ENCODE assay signal across 22 cellular contexts in genomic region chr1:7043729-7044470, GRCh38.
DNase-seq lines count a peak whose midpoint lies in the region; ATAC-seq, FAIRE-seq and TF ChIP-seq lines count a peak whose summit lies in the region.
"Had no signal": no experiment of that assay in that cellular context is flagged by ENCODE, and none has a peak within 500 bp of the region (broad histone marks: within the 10 kb centered on the region; RNA-seq: fewer than 3 reads in every experiment).

No MANE protein-coding gene starts in this region.

- TF ChIP-seq CTCF in H9 (conservative IDR thresholded peaks at IDR 0.05) (no peak), endodermal cell (conservative IDR thresholded peaks at IDR 0.05) (no peak)

- no peak overlapping the region for H3K18ac ChIP-seq in H9 (ENCODE audit: insufficient read length, low read depth, low read length)
- H3K18ac ChIP-seq in mesendoderm (ENCODE audit: low read length) = no peak overlapping the region

- H3K4me3 ChIP-seq in endodermal cell (ENCODE audit: low read length) (no peak overlapping the region), mesendoderm (ENCODE audit: low read length) (no peak overlapping the region)

- H3K56ac ChIP-seq in H9 (ENCODE audit: insufficient read length, low read depth, low read length) (no peak overlapping the region), mesendoderm (ENCODE audit: low read length) (no peak overlapping the region)

- no peak overlapping the region for H4K91ac ChIP-seq in H9 (ENCODE audit: insufficient read length, low read depth, low read length)

- H2AFZ ChIP-seq in H9 (ENCODE audit: low read length) = no peak overlapping the region

- H3K9me3 Mint-ChIP-seq in H9 (peaks cover 0 to 3% of the 10 kb centered on the region in 2 experiments; a peak in 2 of 5 replicates), endodermal cell (no peaks in the 10 kb centered on the region)

- H3T11ph ChIP-seq in H9 (ENCODE audit: low read length) = no peak overlapping the region

- TF ChIP-seq POLR2A in GM12892 (IDR thresholded peaks at IDR 0.05; ENCODE audit: low read depth, low read length) = no peak

- H3K27ac ChIP-seq in H9 (ENCODE audit: insufficient read length, low read depth, low read length) (no peak overlapping the region), endodermal cell (ENCODE audit: low read depth, low read length) (no peak overlapping the region), mesendoderm (ENCODE audit: low read depth, low read length) (no peak overlapping the region)

- peak; percentile 65 for DNase-seq in ELF-1 (ENCODE audit: low read depth, low spot score)
- DNase-seq in H9 = peak; percentile 39
- DNase-seq in endodermal cell = peak; percentile 64
- peak; percentile 22 for DNase-seq in mesendoderm
- DNase-seq in GM12892 (ENCODE audit: insufficient read length) = no peak
- DNase-seq in stimulated activated CD4-positive, alpha-beta T cell treated with anti-CD3 and anti-CD28 coated beads, Interleukin-12 subunit alpha, Interleukin-12 subunit beta, amount 100 ng/mL, for 4 hours = no peak
- DNase-seq: C1 segment of cervical spinal cord; CD4-positive, alpha-beta memory T cell; COR-L47; EL; GF-D8; HCEC 1CT; NCI-H1092 treated with DMSO at 0.1 percent for 48 hours; NCI-H1436; NCI-H187; NCI-H2081 treated with DMSO at 0.1 percent for 48 hours; NCI-H774 had no signal

- H2BK12ac ChIP-seq in H9 (ENCODE audit: insufficient read length, low read depth, low read length) = no peak overlapping the region

- H4K5ac ChIP-seq in H9 (ENCODE audit: insufficient read length, low read depth, low read length) (no peak overlapping the region), mesendoderm (ENCODE audit: low read length) (no peak overlapping the region)

- H3K27me3 ChIP-seq in H9 (ENCODE audit: insufficient read depth, low read length) (no peaks in the 10 kb centered on the region), endodermal cell (ENCODE audit: control insufficient read depth, insufficient read depth, low read length, poor library complexity, severe bottlenecking) (no peaks in the 10 kb centered on the region), mesendoderm (ENCODE audit: insufficient read depth, low read length, poor library complexity) (no peaks in the 10 kb centered on the region)

- no peaks in the 10 kb centered on the region for H3K23me2 ChIP-seq in H9 (ENCODE audit: insufficient read length, low read depth, low read length, poor library complexity, severe bottlenecking)

- no peak overlapping the region for H2BK20ac ChIP-seq in H9 (ENCODE audit: low read depth, low read length, poor library complexity, severe bottlenecking)

- H2BK5ac ChIP-seq in H9 (ENCODE audit: insufficient read length, low read length) = no peak overlapping the region
- no peak overlapping the region for H2BK5ac ChIP-seq in mesendoderm (ENCODE audit: low read length)

- H3K36me3 ChIP-seq in endodermal cell (ENCODE audit: control insufficient read depth, insufficient read depth, low read length) (no peaks in the 10 kb centered on the region), mesendoderm (ENCODE audit: control insufficient read depth, insufficient read depth, low read length) (no peaks in the 10 kb centered on the region)

- no peak overlapping the region for H2BK15ac ChIP-seq in H9 (ENCODE audit: low read depth, low read length)
- H2BK15ac ChIP-seq in mesendoderm (replicated peaks; ENCODE audit: low read depth) = no peak overlapping the region

- H3K27ac Mint-ChIP-seq in H9 = no peak overlapping the region; a peak in 1 of 7 replicates
- no peak overlapping the region for H3K27ac Mint-ChIP-seq in endodermal cell
- H3K27ac Mint-ChIP-seq: CD4-positive, alpha-beta memory T cell had no signal

- H3K27me3 Mint-ChIP-seq in H9 (ENCODE audit: low read depth) (peaks cover 3% of the 10 kb centered on the region; the same call in 1 of the 2 replicates), endodermal cell (ENCODE audit: insufficient read depth) (no peaks in the 10 kb centered on the region)

- H2BK120ac ChIP-seq in H9 (ENCODE audit: low read depth, low read length, poor library complexity, severe bottlenecking) (no peak overlapping the region), mesendoderm (ENCODE audit: low read depth, low read length) (no peak overlapping the region)

- FAIRE-seq in GM12892 (lab: Jason Lieb, UNC) = no peak
- FAIRE-seq: GM19239, RCC 7860 had no signal

- H3K9ac ChIP-seq in H9 (ENCODE audit: extremely low read depth, insufficient read length, low read length) (no peak overlapping the region), endodermal cell (ENCODE audit: extremely low read depth, low read length, poor library complexity, severe bottlenecking) (no peak overlapping the region), mesendoderm (ENCODE audit: low read length) (no peak overlapping the region)

- no peaks in the 10 kb centered on the region for H3K79me1 ChIP-seq in H9 (ENCODE audit: insufficient read depth, low read depth, low read length, poor library complexity, severe bottlenecking)
- H3K79me1 ChIP-seq in mesendoderm (ENCODE audit: low read length) = no peaks in the 10 kb centered on the region

- no peak overlapping the region for H3K4ac ChIP-seq in H9 (ENCODE audit: low read depth, low read length)
- H3K4ac ChIP-seq in mesendoderm (ENCODE audit: low read depth, low read length) = no peak overlapping the region

- H3K4me2 ChIP-seq in H9 (ENCODE audit: insufficient read depth, insufficient read length, low read length) (no peak overlapping the region), mesendoderm (ENCODE audit: low read length) (no peak overlapping the region)

- H3K4me1 Mint-ChIP-seq in H9 (peaks cover 23 to 40% of the 10 kb centered on the region in 2 experiments), endodermal cell (peaks cover 3% of the 10 kb centered on the region)
- H3K4me1 Mint-ChIP-seq: CD4-positive, alpha-beta memory T cell had no signal

- no peaks in the 10 kb centered on the region for H4K20me1 ChIP-seq in H9 (ENCODE audit: control insufficient read depth, insufficient read depth, insufficient read length)

- no peak overlapping the region; the same call in 1 of the 2 replicates for H3K14ac ChIP-seq in H9 (ENCODE audit: insufficient read depth, low read length)

- H2AK5ac ChIP-seq in H9 (ENCODE audit: insufficient read length, low read length) = no peak overlapping the region
- H2AK5ac ChIP-seq in mesendoderm (ENCODE audit: low read length) = no peak overlapping the region

- H3K36me3 Mint-ChIP-seq in H9 (ENCODE audit: insufficient read depth in 1 of 3, low read depth in 3 of 3) (no peaks in the 10 kb centered on the region), endodermal cell (ENCODE audit: low read depth) (no peaks in the 10 kb centered on the region)
- H3K36me3 Mint-ChIP-seq: CD4-positive, alpha-beta memory T cell had no signal

- H4K8ac ChIP-seq in H9 (replicated peaks; ENCODE audit: insufficient read length, low read depth, low read length) (no peak overlapping the region), mesendoderm (ENCODE audit: low read depth, low read length) (no peak overlapping the region)

- no peak overlapping the region for H3K4me3 Mint-ChIP-seq in H9
- H3K4me3 Mint-ChIP-seq in endodermal cell = no peak overlapping the region
- H3K4me3 Mint-ChIP-seq: CD4-positive, alpha-beta memory T cell had no signal

- no CpG with 5 or more reads among the region's 24 CpGs for WGBS in H9 (ENCODE audit: extremely low coverage, insufficient read length, low lambda C conversion rate)
- 88 to 91% methylated on average over 17 to 24 of the region's 24 CpGs for WGBS in endodermal cell (ENCODE audit: insufficient coverage in 1 of 2, insufficient read length in 1 of 2), 2 experiments
- no CpG with 5 or more reads among the region's 24 CpGs for WGBS in mesendoderm (ENCODE audit: extremely low coverage, insufficient coverage, low lambda C conversion rate)

- H3K23ac ChIP-seq in H9 (ENCODE audit: insufficient read length, low read depth, low read length) (no peak overlapping the region), mesendoderm (ENCODE audit: low read length) (no peak overlapping the region)

- H3K9me3 ChIP-seq in H9 (ENCODE audit: control insufficient read depth, low read depth, low read length) (no peaks in the 10 kb centered on the region), endodermal cell (ENCODE audit: control insufficient read depth, low read length) (no peaks in the 10 kb centered on the region)

- H3K79me2 ChIP-seq in H9 (ENCODE audit: insufficient read depth, low read length) (no peaks in the 10 kb centered on the region), mesendoderm (ENCODE audit: control insufficient read depth, insufficient read depth, low read length) (no peaks in the 10 kb centered on the region)

- no peak for ATAC-seq in HG03095 (IDR thresholded peaks at IDR 0.05; ENCODE audit: unreplicated experiment)
- no peak for ATAC-seq in GM21526 (IDR thresholded peaks at IDR 0.05; ENCODE audit: low FRiP score, unreplicated experiment)
- ATAC-seq: SK-N-SH treated with all-trans-retinoic acid at 6 μM for 48 hours had no signal

- H3K4me1 ChIP-seq in H9 (ENCODE audit: insufficient read depth, low read length) = no peaks in the 10 kb centered on the region
- no peaks in the 10 kb centered on the region for H3K4me1 ChIP-seq in endodermal cell (ENCODE audit: control insufficient read depth, insufficient read depth, low read length)
- H3K4me1 ChIP-seq in mesendoderm (ENCODE audit: control insufficient read depth, low read depth, low read length) = no peaks in the 10 kb centered on the region

Comparison
In these comparisons a context has a peak if more than half of its experiments do, and no peak if none do; other contexts are left out.
1. DNase-seq: peak in ELF-1 (single experiment), H9 (single experiment), endodermal cell (single experiment) and mesendoderm (single experiment); none in GM12892 (single experiment) and stimulated activated CD4-positive, alpha-beta T cell treated with anti-CD3 and anti-CD28 coated beads, Interleukin-12 subunit alpha, Interleukin-12 subunit beta, amount 100 ng/mL, for 4 hours (single experiment).